ENCODE assay signal across 33 cellular contexts in genomic region chr3:133388696-133389095, GRCh38. TPM values are rescaled to one million over a fixed set of nuclear protein-coding genes. Genes with fewer than 3 reads are reported as not detected.
"Had no signal": no experiment of that assay in that cellular context is flagged by ENCODE, and none has a peak within 500 bp of the region (broad histone marks: within the 10 kb centered on the region; RNA-seq: fewer than 3 reads in every experiment).

No MANE protein-coding gene starts in this region.

- H3K4me1 ChIP-seq: right lobe of liver, transverse colon, vagina had no signal

- H2AFZ ChIP-seq: hepatocyte, neural progenitor cell had no signal

- H3K9me3 Mint-ChIP-seq: mesothelial cell of epicardium, natural killer cell, neural progenitor cell had no signal

- H3K27me3 Mint-ChIP-seq: progenitor cell of endocrine pancreas had no signal

- H3K79me2 ChIP-seq: hepatocyte had no signal

- ATAC-seq: heart right ventricle, natural killer cell, right lobe of liver had no signal

- H3K4me1 Mint-ChIP-seq: natural killer cell had no signal

- H3K9me3 ChIP-seq: heart right ventricle, ovary, right atrium auricular region, right lobe of liver, testis, thyroid gland, transverse colon, upper lobe of left lung, vagina had no signal

- H3K27ac ChIP-seq: heart right ventricle, hepatocyte, left ventricle myocardium inferior, neural progenitor cell, ovary, right atrium auricular region, right lobe of liver, stomach, testis, thyroid gland, transverse colon, upper lobe of left lung, vagina had no signal

- H3K27me3 ChIP-seq: hepatocyte, neural progenitor cell, ovary, right atrium auricular region, right lobe of liver, stomach, testis, thyroid gland, transverse colon, upper lobe of left lung, vagina had no signal

- FAIRE-seq: kidney had no signal

- H3K4me2 ChIP-seq: hepatocyte, neural progenitor cell, smooth muscle cell had no signal

- H3K27ac Mint-ChIP-seq: mesothelial cell of epicardium, natural killer cell, nephron progenitor cell, neural progenitor cell, progenitor cell of endocrine pancreas had no signal

- H3K4me3 ChIP-seq: heart right ventricle, hepatocyte, left ventricle myocardium inferior, lung, neural progenitor cell, ovary, right atrium auricular region, right lobe of liver, smooth muscle cell, stomach, testis, thyroid gland, transverse colon, upper lobe of left lung, vagina had no signal

- H3K36me3 ChIP-seq: heart right ventricle, left ventricle myocardium inferior, neural progenitor cell, ovary, right lobe of liver, stomach, thyroid gland, transverse colon, vagina had no signal

- DNase-seq: heart right ventricle; kidney; left ventricle myocardium inferior; mesendoderm; naive B cell; natural killer cell; ovary; right lobe of liver; stimulated activated CD4-positive, alpha-beta T cell treated with anti-CD3 and anti-CD28 coated beads, Interleukin-1b, Interleukin-23, amount 100 ng/mL, for 48 hours; stimulated activated CD4-positive, alpha-beta T cell treated with anti-CD3 and anti-CD28 coated beads, Interleukin-2, amount 100 ng/mL, for 48 hours; stimulated activated CD4-positive, alpha-beta T cell treated with anti-CD3 and anti-CD28 coated beads, Interleukin-4, amount 100 ng/mL, for 4 hours; stimulated activated CD8-positive, alpha-beta memory T cell treated with anti-CD3 and anti-CD28 coated beads, Interleukin-4, amount 100 ng/mL, for 48 hours; stimulated activated naive CD4-positive, alpha-beta T cell; stomach; testis; thyroid gland; transverse colon had no signal

- H3K36me3 Mint-ChIP-seq: natural killer cell had no signal

- H3K4me3 Mint-ChIP-seq: mesothelial cell of epicardium, naive B cell, natural killer cell, nephron progenitor cell, neural progenitor cell had no signal

- H3K9ac ChIP-seq: neural progenitor cell had no signal

RNA-seq across cellular contexts. Expression of gene BFSP2, which starts 11.2 kb away (rescaled TPM):
- total RNA-seq: heart right ventricle, hepatocyte, left ventricle myocardium inferior, lower leg skin, lung, mesothelial cell of epicardium, mononuclear cell, natural killer cell, omental fat pad, ovary, progenitor cell of endocrine pancreas, pulmonary artery endothelial cell, renal cortical epithelial cell, right atrium auricular region, right lobe of liver, smooth muscle cell, stomach, testis, thyroid gland, transverse colon, urinary bladder, vagina had no signal
- polyA plus RNA-seq: hepatocyte, ovary, smooth muscle cell, urinary bladder had no signal
